8 cellular contexts compared by ENCODE assay signal in the genomic region with DNA sequence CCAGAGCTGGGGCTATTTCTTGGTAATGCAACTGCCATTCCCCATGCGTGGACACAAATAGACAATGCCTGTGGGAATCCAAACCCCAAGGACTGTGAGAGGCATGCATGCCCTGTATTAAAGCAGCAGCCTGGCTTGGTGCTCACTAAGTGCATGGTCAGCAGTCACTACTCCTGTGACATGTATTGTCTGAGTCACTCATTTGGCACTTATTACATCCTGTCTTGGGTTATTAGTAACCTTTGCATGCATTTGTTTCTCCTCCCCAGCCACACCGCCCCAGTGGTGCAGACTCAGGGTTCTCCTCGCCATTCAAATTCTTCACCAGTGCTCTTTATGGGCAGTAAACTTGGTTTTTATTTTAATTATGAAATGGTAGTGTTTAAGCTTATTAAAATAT. TPM values are rescaled to one million over a fixed set of nuclear protein-coding genes. Genes with fewer than 3 reads are reported as not detected.
DNase-seq lines count a peak whose midpoint lies in the region; ATAC-seq and TF ChIP-seq lines count a peak whose summit lies in the region.

No MANE protein-coding gene starts in this region.

- TF ChIP-seq EP300 in sigmoid colon (IDR thresholded peaks at IDR 0.05), result no peak

- WGBS in body of pancreas, 2 donors, result 82 to 84% methylated on average over 3 of the region's 3 CpGs
- WGBS in sigmoid colon, 2 donors, result 75 to 83% methylated on average over 3 of the region's 3 CpGs

- H3K27me3 ChIP-seq in AG04450 (ENCODE audit: control insufficient read depth, insufficient read depth, low read length), result no peaks in the 10 kb centered on the region
- H3K27me3 ChIP-seq in body of pancreas, result no peaks in the 10 kb centered on the region
- no peaks in the 10 kb centered on the region for H3K27me3 ChIP-seq in sigmoid colon
- H3K27me3 ChIP-seq in dorsolateral prefrontal cortex, result no peaks in the 10 kb centered on the region

- H3K27ac ChIP-seq in AG04450 (ENCODE audit: low read depth, low read length) (no peak overlapping the region), body of pancreas (no peak overlapping the region), sigmoid colon (no peak overlapping the region), dorsolateral prefrontal cortex (no peak overlapping the region)

- H3K4me3 ChIP-seq in AG04450 (ENCODE audit: low read depth, low read length), result no peak overlapping the region
- no peak overlapping the region for H3K4me3 ChIP-seq in body of pancreas
- no peak overlapping the region for H3K4me3 ChIP-seq in sigmoid colon
- no peak overlapping the region for H3K4me3 ChIP-seq in dorsolateral prefrontal cortex

- TF ChIP-seq POLR2A in body of pancreas (IDR thresholded peaks at IDR 0.05) (no peak), sigmoid colon (IDR thresholded peaks at IDR 0.05) (no peak)

- TF ChIP-seq CTCF in AG04450 (IDR thresholded peaks at IDR 0.05; ENCODE audit: low read depth, low read length) (no peak), body of pancreas (IDR thresholded peaks at IDR 0.05) (no peak), sigmoid colon (IDR thresholded peaks at IDR 0.05) (no peak), dorsolateral prefrontal cortex (IDR thresholded peaks at IDR 0.05 in 54 of 56, conservative IDR thresholded peaks at IDR 0.05 in 2 of 56; ENCODE audit: low read depth in 1 of 56, partially characterized antibody in 56 of 56) (no peak)

- H3K36me3 ChIP-seq in body of pancreas (replicated peaks in 1 of 2; ENCODE audit: insufficient read depth in 1 of 2, low read depth in 2 of 2) (no peaks in the 10 kb centered on the region), sigmoid colon (no peaks in the 10 kb centered on the region)

- CTCF ChIA-PET in AG04450 (lab: Charles Lee), result interaction anchor here (0.6 kb wide), 1 partner anchor 78 kb away, joined by 3 read pairs; no protein-coding TSS in a partner anchor

- H3K4me1 ChIP-seq in body of pancreas (peaks cover 30% of the 10 kb centered on the region), sigmoid colon (peaks cover 3 to 50% (median 30%) of the 10 kb centered on the region in 4 donors)

- peak; percentile 89 for ATAC-seq in GM19025 (IDR thresholded peaks at IDR 0.05; ENCODE audit: low read depth, unreplicated experiment)
- peak; percentile 83 for ATAC-seq in HG03521 (IDR thresholded peaks at IDR 0.05; ENCODE audit: unreplicated experiment)
- ATAC-seq in body of pancreas, result peak; percentile 59

- POLR2A ChIA-PET in AG04450 (lab: Yijun Ruan, JAX), result no interaction called here

- intact Hi-C loops in body of pancreas (cut with DNase I), result no loop called here
- intact Hi-C loops in sigmoid colon (cut with DNase I), result no loop called here
- intact Hi-C loops in dorsolateral prefrontal cortex (cut with DNase I), result no loop called here

- peak; percentile 8 for DNase-seq in AG04450 (ENCODE audit: low read depth, low spot score)
- peak in 2 of 4 donors; percentile 39 for DNase-seq in body of pancreas
- peak; percentile 96 for DNase-seq in myocyte (ENCODE audit: low read depth)
- no peak for DNase-seq in sigmoid colon
- no peak for DNase-seq in dorsolateral prefrontal cortex
- no peak for DNase-seq in stimulated activated naive CD4-positive, alpha-beta T cell treated with Interleukin-2 at 50 U/mL for 16 hours (lab: John Stamatoyannopoulos, UW)

- no peaks in the 10 kb centered on the region for H3K9me3 ChIP-seq in AG04450 (ENCODE audit: control insufficient read depth, insufficient read depth, low read length)
- H3K9me3 ChIP-seq in body of pancreas, result no peaks in the 10 kb centered on the region
- no peaks in the 10 kb centered on the region for H3K9me3 ChIP-seq in sigmoid colon

RNA-seq across cellular contexts. Expression of a gene that starts 30.2 kb away (rescaled TPM):
- polyA plus RNA-seq in AG04450 (2011; rRNA removed) (15.9 and 16.7 TPM in 2 replicates), sigmoid colon (1 to 10 TPM; 3.0 to 7.7 (median 3.5) TPM)
- polyA minus RNA-seq in AG04450 (2011; rRNA and poly(A)+ RNA removed), result 36.5 and 49.2 TPM in 2 replicates
- total RNA-seq in body of pancreas (10 to 100 TPM in 1 of 2 donors, 1 to 10 TPM in 1; 7.3 to 20.8 TPM), myocyte (1.7 and 2.4 TPM in 2 replicates), sigmoid colon (10 to 100 TPM; 15.8 to 21.9 (median 19.2) TPM), dorsolateral prefrontal cortex (100 to 1,000 TPM in 118 of 120 experiments, 10 to 100 TPM in 2; 75.3 to 231 (median 164) TPM)
- 6.9 TPM for polyA plus RNA-seq in myocyte (2012)

Comparison
In these comparisons a context has a peak if more than half of its experiments do, and no peak if none do; other contexts are left out.
1. DNase-seq: peak in AG04450 (single experiment) and myocyte (single experiment); none in sigmoid colon (single experiment), dorsolateral prefrontal cortex (0 of 10) and stimulated activated naive CD4-positive, alpha-beta T cell treated with Interleukin-2 at 50 U/mL for 16 hours (single experiment).
2. Peak in every context shown above with its lines, with median percentiles within 50 percentile points of each other: ATAC-seq.